8 cellular contexts compared by ENCODE assay signal in genomic region chr6:143060354-143060805, GRCh38. TPM values are rescaled to one million over a fixed set of nuclear protein-coding genes. Genes with fewer than 3 reads are reported as not detected.
DNase-seq lines count a peak whose midpoint lies in the region; ATAC-seq and TF ChIP-seq lines count a peak whose summit lies in the region.

No MANE protein-coding gene starts in this region.

- H3K4me2 ChIP-seq in OCI-LY1 (ENCODE audit: low read length) = peak overlapping the region; percentile 85

- no peaks in the 10 kb centered on the region for H3K36me3 ChIP-seq in OCI-LY1 (ENCODE audit: insufficient read depth, low read length)
- H3K36me3 ChIP-seq in muscle layer of duodenum (ENCODE audit: control insufficient read depth in 1 of 2, insufficient read depth in 2 of 2, low read length in 2 of 2) = no peaks in the 10 kb centered on the region

- H3K9ac ChIP-seq in OCI-LY1 (ENCODE audit: low read length) = peak overlapping the region; percentile 57

- intact Hi-C loops in CD14-positive monocyte (cut with micrococcal nuclease) = loop anchor here in 1 of 2 donors (10.0 kb wide), 2 partner anchors 116 to 484 kb away; partner anchors contain the start of gene HIVEP2

- H3K9me3 Mint-ChIP-seq in CD14-positive monocyte = no peaks in the 10 kb centered on the region
- H3K9me3 Mint-ChIP-seq in activated T-cell treated with anti-CD3 and anti-CD28 coated beads, Interleukin-2, amount 50 U/mL, for 24 hours = no peaks in the 10 kb centered on the region

- ATAC-seq in HG03378 (IDR thresholded peaks at IDR 0.05; ENCODE audit: unreplicated experiment) = peak; percentile 70
- ATAC-seq in esophagus mucosa = peak; percentile 86

- peak overlapping the region; percentile 72 for H3K4me3 ChIP-seq in OCI-LY1 (ENCODE audit: low read depth, low read length, poor library complexity, severe bottlenecking)
- peak overlapping the region; percentile 77 to 78 for H3K4me3 ChIP-seq in muscle layer of duodenum (ENCODE audit: low read depth in 1 of 2, low read length in 2 of 2)

- TF ChIP-seq POLR2A in GM19099 (IDR thresholded peaks at IDR 0.05; ENCODE audit: extremely low read depth, insufficient read length, low read depth) = peak; percentile 55

- H3K27me3 ChIP-seq in OCI-LY1 (ENCODE audit: insufficient read depth, low read length) (no peaks in the 10 kb centered on the region; the same call in 1 of the 2 replicates), muscle layer of duodenum (ENCODE audit: low read depth, low read length) (no peaks in the 10 kb centered on the region)

- TF ChIP-seq CTCF in CD14-positive monocyte (IDR thresholded peaks at IDR 0.05) (peak; percentile 14), OCI-LY1 (IDR thresholded peaks at IDR 0.05; ENCODE audit: low read length) (peak; percentile 44; the same call in 1 of the 2 replicates)

- no peaks in the 10 kb centered on the region for H3K9me3 ChIP-seq in OCI-LY1 (ENCODE audit: low read length)
- no peaks in the 10 kb centered on the region for H3K9me3 ChIP-seq in muscle layer of duodenum (ENCODE audit: control insufficient read depth in 1 of 2, low read length in 2 of 2)

- H3K27ac Mint-ChIP-seq in CD14-positive monocyte = peak overlapping the region; percentile 93 to 99 (median 97)
- peak overlapping the region; percentile 95 for H3K27ac Mint-ChIP-seq in activated T-cell treated with anti-CD3 and anti-CD28 coated beads, Interleukin-2, amount 50 U/mL, for 24 hours

- H3K79me2 ChIP-seq in OCI-LY1 (ENCODE audit: insufficient read depth, low read length) = no peaks in the 10 kb centered on the region

- no peaks in the 10 kb centered on the region for H4K20me1 ChIP-seq in OCI-LY1 (ENCODE audit: insufficient read depth, low read length)

- peaks cover 0 to 2% (median 0%) of the 10 kb centered on the region in 3 donors for H3K27me3 Mint-ChIP-seq in CD14-positive monocyte (ENCODE audit: low read depth in 3 of 3)
- H3K27me3 Mint-ChIP-seq in activated T-cell treated with anti-CD3 and anti-CD28 coated beads, Interleukin-2, amount 50 U/mL, for 24 hours = no peaks in the 10 kb centered on the region

- peak; percentile 96 for DNase-seq in CD14-positive monocyte (ENCODE audit: low spot score)
- DNase-seq in activated T-cell treated with anti-CD3 and anti-CD28 coated beads, Interleukin-2, amount 50 U/mL, for 24 hours = peak; percentile 81
- peak; percentile 39 for DNase-seq in stimulated activated CD8-positive, alpha-beta memory T cell treated with anti-CD3 and anti-CD28 coated beads, Interleukin-7, amount 100 ng/mL, for 24 hours (ENCODE audit: low read depth)

- H3K4me1 ChIP-seq in OCI-LY1 (ENCODE audit: insufficient read depth, low read length, severe bottlenecking) (peaks cover 16% of the 10 kb centered on the region), muscle layer of duodenum (ENCODE audit: control insufficient read depth in 1 of 2, insufficient read depth in 2 of 2, low read length in 2 of 2) (peaks cover 14 to 15% of the 10 kb centered on the region in 2 donors)

- peak overlapping the region; percentile 90 to 96 for H3K4me3 Mint-ChIP-seq in CD14-positive monocyte
- peak overlapping the region; percentile 90 for H3K4me3 Mint-ChIP-seq in activated T-cell treated with anti-CD3 and anti-CD28 coated beads, Interleukin-2, amount 50 U/mL, for 24 hours

- H3K36me3 Mint-ChIP-seq in CD14-positive monocyte = no peaks in the 10 kb centered on the region
- peaks cover 10% of the 10 kb centered on the region for H3K36me3 Mint-ChIP-seq in activated T-cell treated with anti-CD3 and anti-CD28 coated beads, Interleukin-2, amount 50 U/mL, for 24 hours (ENCODE audit: low read depth)

- peak overlapping the region; percentile 16; the same call in 1 of the 2 replicates for H2AFZ ChIP-seq in OCI-LY1 (ENCODE audit: low read length)

- no peaks in the 10 kb centered on the region for H3K9me2 ChIP-seq in OCI-LY1 (ENCODE audit: low read depth, low read length)

- peaks cover 16% of the 10 kb centered on the region for H3K4me1 Mint-ChIP-seq in CD14-positive monocyte
- H3K4me1 Mint-ChIP-seq in activated T-cell treated with anti-CD3 and anti-CD28 coated beads, Interleukin-2, amount 50 U/mL, for 24 hours (ENCODE audit: low read depth) = peaks cover 37% of the 10 kb centered on the region

- no peak overlapping the region for H3K27ac ChIP-seq in OCI-LY1 (ENCODE audit: low read depth, low read length, poor library complexity, severe bottlenecking)
- H3K27ac ChIP-seq in muscle layer of duodenum (ENCODE audit: low read length) = peak overlapping the region; percentile 87

- H3F3A ChIP-seq in OCI-LY1 (ENCODE audit: insufficient read depth, low read length) = 0 out of 2 replicates have a peak, but pooled peaks cover 8% of the 10 kb centered on the region

RNA-seq across cellular contexts. Expression of gene AIG1, which starts 0.3 kb away (rescaled TPM):
- polyA plus RNA-seq in CD14-positive monocyte = 1 to 10 TPM; 6.7 to 7.6 TPM
- 24.9 TPM for total RNA-seq in esophagus mucosa

Comparison
In these comparisons a context has a peak if more than half of its experiments do, and no peak if none do; other contexts are left out.
1. DNase-seq: peak in every context shown above with its lines; median percentile 96 in CD14-positive monocyte; 81 in activated T-cell treated with anti-CD3 and anti-CD28 coated beads, Interleukin-2, amount 50 U/mL, for 24 hours; 39 in stimulated activated CD8-positive, alpha-beta memory T cell treated with anti-CD3 and anti-CD28 coated beads, Interleukin-7, amount 100 ng/mL, for 24 hours.